In genomic region chr1:34433099-34433498, GRCh38 we compare ENCODE assay signal across 23 cellular contexts.
"Had no signal": no experiment of that assay in that cellular context is flagged by ENCODE, and none has a peak within 500 bp of the region (broad histone marks: within the 10 kb centered on the region; RNA-seq: fewer than 3 reads in every experiment).

No MANE protein-coding gene starts in this region.

- H3K4me3 Mint-ChIP-seq: dendritic cell treated with granulocyte-macrophage colony-stimulating factor and Interleukin-4, amounts not matched to agents 40 ng/mL and 50 ng/mL, for 4 days; effector memory CD8-positive, alpha-beta T cell; endodermal cell had no signal

- H3K27me3 Mint-ChIP-seq: dendritic cell treated with granulocyte-macrophage colony-stimulating factor and Interleukin-4, amounts not matched to agents 40 ng/mL and 50 ng/mL, for 4 days had no signal

- H3K4me1 Mint-ChIP-seq: endodermal cell had no signal

- H3K36me3 ChIP-seq: colonic mucosa, esophagus muscularis mucosa, esophagus squamous epithelium, gastrocnemius medialis, gastroesophageal sphincter, heart left ventricle, heart right ventricle had no signal

- H3K4me3 ChIP-seq: colonic mucosa, coronary artery, dorsolateral prefrontal cortex, esophagus muscularis mucosa, esophagus squamous epithelium, gastrocnemius medialis, gastroesophageal sphincter, heart left ventricle, heart right ventricle had no signal

- H3K9me3 Mint-ChIP-seq: dendritic cell treated with granulocyte-macrophage colony-stimulating factor and Interleukin-4, amounts not matched to agents 40 ng/mL and 50 ng/mL, for 4 days; effector memory CD8-positive, alpha-beta T cell; endodermal cell had no signal

- H3K9me3 ChIP-seq: colonic mucosa, esophagus muscularis mucosa, esophagus squamous epithelium, gastrocnemius medialis, gastroesophageal sphincter, heart left ventricle, heart right ventricle had no signal

- H3K27ac ChIP-seq: colonic mucosa, coronary artery, dorsolateral prefrontal cortex, epithelial cell of prostate, esophagus muscularis mucosa, esophagus squamous epithelium, foreskin keratinocyte, gastrocnemius medialis, gastroesophageal sphincter, heart left ventricle, heart right ventricle had no signal

- H3K27me3 ChIP-seq: colonic mucosa, foreskin keratinocyte had no signal

- H3K27ac Mint-ChIP-seq: dendritic cell treated with granulocyte-macrophage colony-stimulating factor and Interleukin-4, amounts not matched to agents 40 ng/mL and 50 ng/mL, for 4 days; effector memory CD8-positive, alpha-beta T cell; endodermal cell had no signal

- DNase-seq: colonic mucosa; cortex of kidney; dermis blood vessel endothelial cell; dorsolateral prefrontal cortex; effector CD4-positive, alpha-beta T cell; effector CD8-positive, alpha-beta T cell; effector memory CD4-positive, alpha-beta T cell; effector memory CD8-positive, alpha-beta T cell; endodermal cell; erythroblast; esophagus squamous epithelium; foreskin fibroblast; foreskin keratinocyte; foreskin melanocyte; gastrocnemius medialis; glutamatergic neuron; heart left ventricle; heart right ventricle had no signal
